Comparison of ENCODE assay signal across 9 cellular contexts in genomic region chr11:93089474-93090102, GRCh38.
A peak's percentile ranks its signal among the peaks of the same experiment; 100 is the strongest.
DNase-seq lines count a peak whose midpoint lies in the region; ATAC-seq and TF ChIP-seq lines count a peak whose summit lies in the region.
"Had no signal": no experiment of that assay in that cellular context is flagged by ENCODE, and none has a peak within 500 bp of the region (broad histone marks: within the 10 kb centered on the region; RNA-seq: fewer than 3 reads in every experiment).

No MANE protein-coding gene starts in this region.

- ATAC-seq in stimulated activated naive CD8-positive, alpha-beta T cell treated with anti-CD3 and anti-CD28 coated beads, Interleukin-15, Interleukin-2, amounts not matched to agents 100 U/mL and 50 U/mL, for 24 hours = peak; percentile 32
- ATAC-seq in stimulated activated naive CD8-positive, alpha-beta T cell treated with anti-CD3 and anti-CD28 coated beads, Interleukin-15, amount 100 ng/mL, for 72 hours = no peak
- peak; percentile 84 for ATAC-seq in RWPE2 (ENCODE audit: low read depth)
- ATAC-seq in sciatic nerve = peak; percentile 71

- no peaks in the 10 kb centered on the region for H3K4me1 Mint-ChIP-seq in stimulated activated naive CD8-positive, alpha-beta T cell treated with anti-CD3 and anti-CD28 coated beads, Interleukin-15, amount 100 ng/mL, for 72 hours

- H3K27ac Mint-ChIP-seq in stimulated activated naive CD8-positive, alpha-beta T cell treated with anti-CD3 and anti-CD28 coated beads, Interleukin-15, amount 100 ng/mL, for 72 hours = no peak overlapping the region
- H3K27ac Mint-ChIP-seq: stimulated activated naive CD8-positive, alpha-beta T cell treated with anti-CD3 and anti-CD28 coated beads, Interleukin-15, Interleukin-2, amounts not matched to agents 100 ng/mL and 50 ng/mL, for 24 hours had no signal

- no peak overlapping the region for H3K4me3 ChIP-seq in HL-60 (replicated peaks; ENCODE audit: insufficient read depth, low read length)
- no peak overlapping the region for H3K4me3 ChIP-seq in RWPE2 (ENCODE audit: severe bottlenecking)

- peaks cover 6% of the 10 kb centered on the region for H3K27me3 Mint-ChIP-seq in stimulated activated naive CD8-positive, alpha-beta T cell treated with anti-CD3 and anti-CD28 coated beads, Interleukin-15, amount 100 ng/mL, for 72 hours

- H3K27me3 ChIP-seq in HL-60 (ENCODE audit: insufficient read depth, poor library complexity, severe bottlenecking) = peaks cover 5% of the 10 kb centered on the region
- H3K27me3 ChIP-seq in RWPE2 (ENCODE audit: insufficient read depth, poor library complexity, severe bottlenecking) = no peaks in the 10 kb centered on the region

- H3K4me3 Mint-ChIP-seq in stimulated activated naive CD8-positive, alpha-beta T cell treated with anti-CD3 and anti-CD28 coated beads, Interleukin-15, amount 100 ng/mL, for 72 hours = no peak overlapping the region
- H3K4me3 Mint-ChIP-seq: stimulated activated naive CD8-positive, alpha-beta T cell treated with anti-CD3 and anti-CD28 coated beads, Interleukin-15, Interleukin-2, amounts not matched to agents 100 ng/mL and 50 ng/mL, for 24 hours had no signal

- peak; percentile 47 for TF ChIP-seq CTCF in HL-60 (IDR thresholded peaks at IDR 0.05; ENCODE audit: insufficient read depth, low read length)
- TF ChIP-seq CTCF in RWPE2 (IDR thresholded peaks at IDR 0.05; ENCODE audit: poor library complexity, severe bottlenecking) = peak; percentile 62

- DNase-seq in stimulated activated naive CD8-positive, alpha-beta T cell treated with anti-CD3 and anti-CD28 coated beads, Interleukin-15, Interleukin-2, amounts not matched to agents 100 U/mL and 50 U/mL, for 24 hours = no peak
- DNase-seq in stimulated activated naive CD8-positive, alpha-beta T cell treated with anti-CD3 and anti-CD28 coated beads, Interleukin-15, amount 100 ng/mL, for 72 hours = no peak
- DNase-seq in HL-60 (ENCODE audit: low read depth in 1 of 2, low spot score in 1 of 2) (peak; percentile 10 to 18), RWPE2 (ENCODE audit: low spot score) (no peak), foreskin melanocyte (peak; percentile 86), sciatic nerve (ENCODE audit: low spot score) (no peak), NCI-H187 (lab: John Stamatoyannopoulos, UW) (no peak)
- no peak for DNase-seq in activated CD4-positive, alpha-beta T cell treated with anti-CD3 and anti-CD28 coated beads, Interleukin-2, amount 50 U/mL, for 1 hour

- H3K4me1 ChIP-seq in RWPE2 (ENCODE audit: insufficient read depth, poor library complexity, severe bottlenecking) = no peaks in the 10 kb centered on the region

- H3K27ac ChIP-seq in HL-60 (replicated peaks) = no peak overlapping the region
- H3K27ac ChIP-seq in RWPE2 (ENCODE audit: poor library complexity, severe bottlenecking) = no peak overlapping the region

- H3K9me3 ChIP-seq in RWPE2 (ENCODE audit: severe bottlenecking) = no peaks in the 10 kb centered on the region

- intact Hi-C loops in sciatic nerve (cut with DNase I) = no loop called here

- H3K9me3 Mint-ChIP-seq in stimulated activated naive CD8-positive, alpha-beta T cell treated with anti-CD3 and anti-CD28 coated beads, Interleukin-15, amount 100 ng/mL, for 72 hours = no peaks in the 10 kb centered on the region
- H3K9me3 Mint-ChIP-seq: stimulated activated naive CD8-positive, alpha-beta T cell treated with anti-CD3 and anti-CD28 coated beads, Interleukin-15, Interleukin-2, amounts not matched to agents 100 ng/mL and 50 ng/mL, for 24 hours had no signal

- H3K36me3 ChIP-seq in RWPE2 (ENCODE audit: low read depth) = no peaks in the 10 kb centered on the region

Comparison
In these comparisons a context has a peak if more than half of its experiments do, and no peak if none do; other contexts are left out.
1. DNase-seq: peak in HL-60 (2 of 2) and foreskin melanocyte (single experiment); none in stimulated activated naive CD8-positive, alpha-beta T cell treated with anti-CD3 and anti-CD28 coated beads, Interleukin-15, Interleukin-2, amounts not matched to agents 100 U/mL and 50 U/mL, for 24 hours (single experiment), stimulated activated naive CD8-positive, alpha-beta T cell treated with anti-CD3 and anti-CD28 coated beads, Interleukin-15, amount 100 ng/mL, for 72 hours (0 of 2), RWPE2 (single experiment), sciatic nerve (single experiment), NCI-H187 (0 of 2) and activated CD4-positive, alpha-beta T cell treated with anti-CD3 and anti-CD28 coated beads, Interleukin-2, amount 50 U/mL, for 1 hour (single experiment).